In genomic region chr17:68057531-68057952, GRCh38 we compare ENCODE assay signal across 8 cellular contexts. TPM values are rescaled to one million over a fixed set of nuclear protein-coding genes. Genes with fewer than 3 reads are reported as not detected.
A peak's percentile ranks its signal among the peaks of the same experiment; 100 is the strongest.
DNase-seq lines count a peak whose midpoint lies in the region; ATAC-seq, FAIRE-seq and TF ChIP-seq lines count a peak whose summit lies in the region.

No MANE protein-coding gene starts in this region.

- H3K4me1 ChIP-seq in pancreas, result no peaks in the 10 kb centered on the region

- DNase-seq in stimulated activated CD4-positive, alpha-beta T cell treated with anti-CD3 and anti-CD28 coated beads, Interleukin-15, amount 100 ng/mL, for 24 hours, result peak; percentile 48
- no peak for DNase-seq in stimulated activated CD4-positive, alpha-beta T cell treated with anti-CD3 and anti-CD28 coated beads, Interleukin-12 subunit alpha, Interleukin-12 subunit beta, amount 100 ng/mL, for 4 hours
- DNase-seq in SW480 (ENCODE audit: low spot score) (peak; percentile 43), bronchial epithelial cell (ENCODE audit: low read depth) (peak; percentile 21), pancreas (no peak), iPS-NIHi7 (ENCODE audit: extremely low spot score) (no peak)

- WGBS in pancreas, 2 donors, result 44 to 49% methylated on average over 4 of the region's 4 CpGs

- peak; percentile 46 for TF ChIP-seq CTCF in bronchial epithelial cell (IDR thresholded peaks at IDR 0.05; ENCODE audit: insufficient read depth, low read length, severe bottlenecking)
- TF ChIP-seq CTCF in pancreas (IDR thresholded peaks at IDR 0.05), result no peak

- intact Hi-C loops in pancreas (cut with DNase I), result no loop called here

- H3K9me3 ChIP-seq in pancreas, result no peaks in the 10 kb centered on the region

- H3K36me3 ChIP-seq in bronchial epithelial cell (ENCODE audit: control insufficient read depth, insufficient read depth, low read length), result no peaks in the 10 kb centered on the region
- no peaks in the 10 kb centered on the region for H3K36me3 ChIP-seq in pancreas

- H3K27me3 ChIP-seq in bronchial epithelial cell (ENCODE audit: control insufficient read depth, insufficient read depth, low read length) (no peaks in the 10 kb centered on the region), pancreas (no peaks in the 10 kb centered on the region)

- ATAC-seq in pancreas (peak; percentile 38 to 70 (median 62)), HG02763 (IDR thresholded peaks at IDR 0.05; ENCODE audit: unreplicated experiment) (no peak), GM21447 (IDR thresholded peaks at IDR 0.05; ENCODE audit: unreplicated experiment) (no peak)

- FAIRE-seq in bronchial epithelial cell (lab: Jason Lieb, UNC) (no peak), pancreas (lab: Jason Lieb, UNC) (no peak)

- H3K4me3 ChIP-seq in bronchial epithelial cell (ENCODE audit: low read depth, low read length), result no peak overlapping the region
- no peak overlapping the region for H3K4me3 ChIP-seq in pancreas

- H3K27ac ChIP-seq in pancreas, result no peak overlapping the region

RNA-seq across cellular contexts. Expression of gene KPNA2, which starts 22.0 kb away (rescaled TPM):
- 17.0 and 17.4 TPM in 2 replicates for total RNA-seq in bronchial epithelial cell
- 10 to 100 TPM in 2 of 6 donors, 1 to 10 TPM in 4; 3.3 to 10.5 (median 5.7) TPM for total RNA-seq in pancreas
- polyA plus RNA-seq in pancreas, result 1 to 10 TPM; 4.4 to 7.4 TPM

Comparison
In these comparisons a context has a peak if more than half of its experiments do, and no peak if none do; other contexts are left out.
1. DNase-seq: peak in stimulated activated CD4-positive, alpha-beta T cell treated with anti-CD3 and anti-CD28 coated beads, Interleukin-15, amount 100 ng/mL, for 24 hours (single experiment), SW480 (single experiment) and bronchial epithelial cell (single experiment); none in stimulated activated CD4-positive, alpha-beta T cell treated with anti-CD3 and anti-CD28 coated beads, Interleukin-12 subunit alpha, Interleukin-12 subunit beta, amount 100 ng/mL, for 4 hours (single experiment), pancreas (0 of 6) and iPS-NIHi7 (single experiment).
2. ATAC-seq: peak in pancreas (4 of 4); none in HG02763 (single experiment) and GM21447 (single experiment).